In genomic region chr5:158727108-158727507, GRCh38 we compare ENCODE assay signal across 22 cellular contexts.
DNase-seq lines count a peak whose midpoint lies in the region; ATAC-seq, FAIRE-seq and TF ChIP-seq lines count a peak whose summit lies in the region.
"Had no signal": no experiment of that assay in that cellular context is flagged by ENCODE, and none has a peak within 500 bp of the region (broad histone marks: within the 10 kb centered on the region; RNA-seq: fewer than 3 reads in every experiment).

No MANE protein-coding gene starts in this region.

- TF ChIP-seq POLR2A in sigmoid colon (IDR thresholded peaks at IDR 0.05) = no peak

- TF ChIP-seq CTCF in fibroblast of villous mesenchyme (IDR thresholded peaks at IDR 0.05; ENCODE audit: insufficient read depth, low read depth, low read length) (no peak), sigmoid colon (IDR thresholded peaks at IDR 0.05) (no peak)

- DNase-seq in COLO829 (ENCODE audit: low spot score) (peak; percentile 58), SJCRH30 (peak; percentile 86 to 87), fibroblast of villous mesenchyme (ENCODE audit: low read depth) (peak; percentile 61), sigmoid colon (no peak), NCI-H69 (lab: John Stamatoyannopoulos, UW) (no peak), frontal cortex (ENCODE audit: low spot score in 2 of 2) (no peak)
- DNase-seq: activated naive CD4-positive, alpha-beta T cell treated with anti-CD3 and anti-CD28 coated beads for 36 hours; activated T-cell treated with anti-CD3 and anti-CD28 coated beads, Interleukin-2, amount 50 U/mL, for 4 hours; aorta; CD4-positive, CD25-positive, alpha-beta regulatory T cell; DMS 273 treated with DMSO at 0.1 percent for 48 hours; effector CD4-positive, alpha-beta T cell; erythroblast; GF-D8; GOT3; head of caudate nucleus; NCI-H187; NCI-H446; RPMI8226; substantia nigra had no signal

- no peaks in the 10 kb centered on the region; the same call in 1 of the 2 replicates for H3K36me3 ChIP-seq in SJCRH30
- H3K36me3 ChIP-seq in sigmoid colon = no peaks in the 10 kb centered on the region

- no peak for ATAC-seq in GM21529 (IDR thresholded peaks at IDR 0.05; ENCODE audit: unreplicated experiment)
- ATAC-seq: activated CD4-positive, CD25-positive, alpha-beta regulatory T cell treated with anti-CD3 and anti-CD28 coated beads, Interleukin-2, amount 50 U/mL, for 24 hours; activated T-cell treated with anti-CD3 and anti-CD28 coated beads, Interleukin-2, amount 50 U/mL, for 4 hours had no signal

- H3K4me1 ChIP-seq in SJCRH30 (peaks cover 21% of the 10 kb centered on the region), sigmoid colon (no peaks in the 10 kb centered on the region)

- H3K4me3 ChIP-seq in SJCRH30 = peak overlapping the region; percentile 44
- H3K4me3 ChIP-seq in fibroblast of villous mesenchyme (ENCODE audit: low read depth, low read length) = no peak overlapping the region
- no peak overlapping the region for H3K4me3 ChIP-seq in sigmoid colon

- no peaks in the 10 kb centered on the region for H3K27me3 ChIP-seq in SJCRH30
- H3K27me3 ChIP-seq in sigmoid colon = peaks cover 0 to 4% (median 0%) of the 10 kb centered on the region in 3 donors

- TF ChIP-seq EP300 in sigmoid colon (IDR thresholded peaks at IDR 0.05) = no peak

- 78 to 83% methylated on average over 9 of the region's 9 CpGs for WGBS in sigmoid colon, 2 donors

- peak overlapping the region; percentile 78 for H3K27ac ChIP-seq in SJCRH30
- peak overlapping the region in 3 of 4 donors; percentile 29 to 39 (median 29) for H3K27ac ChIP-seq in sigmoid colon

- intact Hi-C loops in sigmoid colon (cut with DNase I) = no loop called here

- H3K9me3 ChIP-seq in SJCRH30 (replicated peaks) = no peaks in the 10 kb centered on the region
- H3K9me3 ChIP-seq in sigmoid colon = no peaks in the 10 kb centered on the region

- FAIRE-seq in frontal cortex (lab: Jason Lieb, UNC) = no peak

Comparison
In these comparisons a context has a peak if more than half of its experiments do, and no peak if none do; other contexts are left out.
1. DNase-seq: peak in COLO829 (single experiment), SJCRH30 (2 of 2) and fibroblast of villous mesenchyme (single experiment); none in sigmoid colon (single experiment), NCI-H69 (single experiment) and frontal cortex (0 of 2).